ENCODE assay signal across 8 cellular contexts in genomic region chr16:70345840-70346239, GRCh38. TPM values are rescaled to one million over a fixed set of nuclear protein-coding genes. Genes with fewer than 3 reads are reported as not detected.
DNase-seq lines count a peak whose midpoint lies in the region; ATAC-seq, FAIRE-seq and TF ChIP-seq lines count a peak whose summit lies in the region.

No MANE protein-coding gene starts in this region.

- H3K9me3 Mint-ChIP-seq in activated CD4-positive, alpha-beta T cell treated with anti-CD3 and anti-CD28 coated beads, Interleukin-2, amount 10 ng/mL, durations not matched to agents 7 days and 5 days = no peaks in the 10 kb centered on the region

- no peaks in the 10 kb centered on the region for H3K27me3 ChIP-seq in ascending aorta
- no peaks in the 10 kb centered on the region for H3K27me3 ChIP-seq in liver (ENCODE audit: control insufficient read depth in 4 of 4, insufficient read depth in 4 of 4, low read length in 3 of 4)
- no peaks in the 10 kb centered on the region for H3K27me3 ChIP-seq in tibial artery

- no peak for FAIRE-seq in GM12892 (lab: Jason Lieb, UNC)

- 90% methylated on average over 10 of the region's 10 CpGs for WGBS in liver

- no peaks in the 10 kb centered on the region for H3K27me3 Mint-ChIP-seq in activated CD4-positive, alpha-beta T cell treated with anti-CD3 and anti-CD28 coated beads, Interleukin-2, amount 10 ng/mL, durations not matched to agents 7 days and 5 days

- TF ChIP-seq RAD21 in liver (IDR thresholded peaks at IDR 0.05) = no peak

- no peak for TF ChIP-seq POLR2A in GM12892 (IDR thresholded peaks at IDR 0.05; ENCODE audit: low read depth, low read length)

- ATAC-seq in HG03571 (IDR thresholded peaks at IDR 0.05; ENCODE audit: unreplicated experiment) = no peak

- peak overlapping the region; percentile 63 to 88 for H3K9ac ChIP-seq in liver (ENCODE audit: low read depth in 1 of 2, low read length in 2 of 2)

- POLR2A ChIA-PET in activated CD4-positive, alpha-beta T cell treated with anti-CD3 and anti-CD28 coated beads, Interleukin-2, amount 10 ng/mL, durations not matched to agents 7 days and 5 days (lab: Charles Lee) = interaction anchor here (0.6 to 1.7 kb wide), 3 partner anchors 13 to 57 kb away, joined by 3 to 6 read pairs (median 3); partner anchors contain the start of gene AARS1

- no peak for DNase-seq in activated CD4-positive, alpha-beta T cell treated with anti-CD3 and anti-CD28 coated beads, Interleukin-2, amount 10 ng/mL, durations not matched to agents 7 days and 5 days
- no peak for DNase-seq in activated CD4-positive, alpha-beta T cell treated with anti-CD3 and anti-CD28 coated beads, Interleukin-2, amount 50 U/mL, for 1 hour
- DNase-seq in ascending aorta (ENCODE audit: low spot score in 2 of 2) (no peak), tibial artery (no peak), GM12892 (ENCODE audit: insufficient read length) (no peak), NCI-H1105 (lab: John Stamatoyannopoulos, UW) (no peak)

- intact Hi-C loops in ascending aorta (cut with DNase I) = loop anchor here (2.0 to 10.0 kb wide), 3 partner anchors 35 to 1171 kb away; partner anchors contain the start of gene DDX19B
- intact Hi-C loops in tibial artery (cut with DNase I; ENCODE audit: low total_unique reads) = loop anchor here (5.0 kb wide), 1 partner anchor 44 kb away; no protein-coding TSS in a partner anchor

- H3K36me3 ChIP-seq in ascending aorta = peaks cover 0 to 6% of the 10 kb centered on the region in 2 donors
- peaks cover 0 to 5% (median 4%) of the 10 kb centered on the region in 4 donors for H3K36me3 ChIP-seq in liver (ENCODE audit: control insufficient read depth in 4 of 4, insufficient read depth in 3 of 4, low read depth in 1 of 4, low read length in 3 of 4)
- peaks cover under 1 to 20% (median 5%) of the 10 kb centered on the region in 3 donors for H3K36me3 ChIP-seq in tibial artery

- CTCF ChIA-PET in activated CD4-positive, alpha-beta T cell treated with anti-CD3 and anti-CD28 coated beads, Interleukin-2, amount 10 ng/mL, durations not matched to agents 7 days and 5 days (lab: Charles Lee) = interaction anchor here (0.5 to 1.7 kb wide), 8 partner anchors 8 to 58 kb away, joined by 3 to 5 read pairs (median 4); no protein-coding TSS in a partner anchor

- H3K4me3 Mint-ChIP-seq in activated CD4-positive, alpha-beta T cell treated with anti-CD3 and anti-CD28 coated beads, Interleukin-2, amount 10 ng/mL, durations not matched to agents 7 days and 5 days = peak overlapping the region; percentile 94

- peak overlapping the region; percentile 96 to 98 for H3K27ac ChIP-seq in ascending aorta
- peak overlapping the region in 1 of 2 donors; percentile 89 for H3K27ac ChIP-seq in liver (ENCODE audit: low read depth in 1 of 2, low read length in 2 of 2)
- peak overlapping the region; percentile 88 to 97 for H3K27ac ChIP-seq in tibial artery

- H3K4me3 ChIP-seq in ascending aorta (peak overlapping the region; percentile 90 to 93), liver (ENCODE audit: low read depth in 1 of 3, low read length in 3 of 3) (peak overlapping the region; percentile 63 to 100 (median 92)), tibial artery (peak overlapping the region; percentile 75 to 89)

- H3K9me3 ChIP-seq in ascending aorta = no peaks in the 10 kb centered on the region
- H3K9me3 ChIP-seq in liver (ENCODE audit: control insufficient read depth in 4 of 4, low read length in 3 of 4) = no peaks in the 10 kb centered on the region
- H3K9me3 ChIP-seq in tibial artery = no peaks in the 10 kb centered on the region

- H3K36me3 Mint-ChIP-seq in activated CD4-positive, alpha-beta T cell treated with anti-CD3 and anti-CD28 coated beads, Interleukin-2, amount 10 ng/mL, durations not matched to agents 7 days and 5 days (ENCODE audit: low read depth) = peaks cover 7% of the 10 kb centered on the region

- peaks cover 10 to 19% of the 10 kb centered on the region in 2 donors for H3K4me1 ChIP-seq in ascending aorta
- peaks cover 3 to 26% (median 17%) of the 10 kb centered on the region in 4 donors for H3K4me1 ChIP-seq in liver (ENCODE audit: control insufficient read depth in 4 of 4, insufficient read depth in 4 of 4, low read length in 3 of 4)
- peaks cover 0 to 33% (median 19%) of the 10 kb centered on the region in 4 donors for H3K4me1 ChIP-seq in tibial artery

- peaks cover 31% of the 10 kb centered on the region for H3K4me1 Mint-ChIP-seq in activated CD4-positive, alpha-beta T cell treated with anti-CD3 and anti-CD28 coated beads, Interleukin-2, amount 10 ng/mL, durations not matched to agents 7 days and 5 days

- TF ChIP-seq CTCF in ascending aorta (IDR thresholded peaks at IDR 0.05) (no peak), liver (IDR thresholded peaks at IDR 0.05; ENCODE audit: low read depth, low read length, missing input control) (no peak), tibial artery (IDR thresholded peaks at IDR 0.05) (no peak)

- peak overlapping the region; percentile 95 for H3K27ac Mint-ChIP-seq in activated CD4-positive, alpha-beta T cell treated with anti-CD3 and anti-CD28 coated beads, Interleukin-2, amount 10 ng/mL, durations not matched to agents 7 days and 5 days

TF ChIP-seq in liver, 16 proteins besides CTCF, POLR2A, EP300 and RAD21 (continues in another document):
- no peak for TF ChIP-seq NR2F2 (IDR thresholded peaks at IDR 0.05)
- no peak for TF ChIP-seq YY1 (IDR thresholded peaks at IDR 0.05)
- TF ChIP-seq TAF1 (conservative IDR thresholded peaks at IDR 0.05) = no peak
- no peak for TF ChIP-seq MAX (IDR thresholded peaks at IDR 0.05)
- no peak for TF ChIP-seq HNF4G (IDR thresholded peaks at IDR 0.05)
- no peak for TF ChIP-seq GABPA (IDR thresholded peaks at IDR 0.05 in 1 of 2, conservative IDR thresholded peaks at IDR 0.05 in 1 of 2)
- no peak for TF ChIP-seq FOXA1 (IDR thresholded peaks at IDR 0.05)
- no peak for TF ChIP-seq JUND (IDR thresholded peaks at IDR 0.05)
- TF ChIP-seq SP1 (IDR thresholded peaks at IDR 0.05) = no peak
- no peak for TF ChIP-seq HNF4A (conservative IDR thresholded peaks at IDR 0.05)
- TF ChIP-seq REST (IDR thresholded peaks at IDR 0.05) = no peak
- TF ChIP-seq EGR1 (IDR thresholded peaks at IDR 0.05; ENCODE audit: low read depth in 2 of 2) = no peak
- no peak for TF ChIP-seq ZBTB33 (IDR thresholded peaks at IDR 0.05)
- TF ChIP-seq FOXA2 (IDR thresholded peaks at IDR 0.05) = no peak
- TF ChIP-seq RXRA (IDR thresholded peaks at IDR 0.05) = no peak

RNA-seq across cellular contexts. Expression of gene DDX19A, which starts 0.9 kb away (rescaled TPM):
- 10 to 100 TPM; 36.6 to 36.9 TPM for total RNA-seq in activated CD4-positive, alpha-beta T cell treated with anti-CD3 and anti-CD28 coated beads, Interleukin-2, amount 10 ng/mL, durations not matched to agents 7 days and 5 days
- total RNA-seq in ascending aorta = 31.5 TPM
- total RNA-seq in liver = 10 to 100 TPM; 18.9 to 27.8 TPM
- polyA plus RNA-seq in liver = 10 to 100 TPM; 15.9 to 18.1 TPM
- 28.4 TPM for polyA plus RNA-seq in GM12892 (2012; ENCODE audit: missing spikeins)

RNA-seq across cellular contexts. Expression of gene DDX19B, which starts 46.9 kb away (rescaled TPM):
- 10 to 100 TPM; 29.0 to 29.9 TPM for total RNA-seq in activated CD4-positive, alpha-beta T cell treated with anti-CD3 and anti-CD28 coated beads, Interleukin-2, amount 10 ng/mL, durations not matched to agents 7 days and 5 days
- total RNA-seq in ascending aorta (24.2 TPM), liver (10 to 100 TPM; 11.3 to 16.2 TPM)
- 10 to 100 TPM; 16.7 to 21.4 TPM for polyA plus RNA-seq in liver
- polyA plus RNA-seq in GM12892 (2012; ENCODE audit: missing spikeins) = 27.0 TPM

RNA-seq across cellular contexts. Expression of gene AARS1, which starts 56.5 kb away (rescaled TPM):
- 10 to 100 TPM; 97.4 to 99.8 TPM for total RNA-seq in activated CD4-positive, alpha-beta T cell treated with anti-CD3 and anti-CD28 coated beads, Interleukin-2, amount 10 ng/mL, durations not matched to agents 7 days and 5 days
- total RNA-seq in ascending aorta (19.3 TPM), liver (100 to 1,000 TPM in 1 of 2 donors, 10 to 100 TPM in 1; 54.1 to 121 TPM)
- 10 to 100 TPM; 53.7 to 73.9 TPM for polyA plus RNA-seq in liver
- 63.3 TPM for polyA plus RNA-seq in GM12892 (2012; ENCODE audit: missing spikeins)
